Comparison of ENCODE assay signal across 37 cellular contexts in the genomic region with DNA sequence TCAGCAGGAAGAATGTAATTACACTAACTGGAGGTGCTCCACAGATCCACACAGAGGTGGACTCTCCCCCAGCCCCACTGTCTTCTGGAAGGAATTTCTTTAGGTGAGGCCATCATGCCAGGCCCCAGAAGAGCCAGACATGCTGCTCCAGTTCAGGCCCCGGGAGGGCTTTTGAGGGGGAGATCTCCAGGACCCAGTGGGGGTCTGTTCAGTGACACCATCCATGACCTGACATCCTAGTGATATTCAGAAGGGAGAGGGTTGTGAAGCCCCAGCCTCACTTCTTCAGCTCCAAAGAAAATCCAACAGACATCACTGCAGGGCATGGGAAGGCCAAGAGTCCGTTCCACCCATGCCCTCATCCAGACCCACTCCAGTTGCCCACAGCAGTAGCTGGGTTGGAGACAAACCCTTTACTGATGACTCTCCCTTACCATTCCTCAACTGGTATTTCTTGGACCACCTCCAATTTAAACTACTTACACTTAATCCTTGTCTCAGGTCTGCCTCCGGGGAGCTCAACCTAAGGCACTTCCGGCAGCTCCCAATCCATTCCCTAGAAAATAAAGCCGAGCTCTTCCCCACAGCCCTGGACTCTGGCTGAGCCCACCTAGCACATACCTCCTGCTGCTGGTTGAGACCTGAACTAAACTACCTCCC. TPM values are rescaled to one million over a fixed set of nuclear protein-coding genes. Genes with fewer than 3 reads are reported as not detected.
"Had no signal": no experiment of that assay in that cellular context is flagged by ENCODE, and none has a peak within 500 bp of the region (broad histone marks: within the 10 kb centered on the region; RNA-seq: fewer than 3 reads in every experiment).

No MANE protein-coding gene starts in this region.

- ATAC-seq: activated naive CD4-positive, alpha-beta T cell treated with anti-CD3 and anti-CD28 coated beads, Interleukin-2, amount 50 U/mL, for 72 hours; foreskin keratinocyte; heart left ventricle; left colon; naive thymus-derived CD4-positive, alpha-beta T cell; stimulated activated memory B cell treated with anti-CD40 and anti-IgM and Interleukin-4, amounts not matched to agents 10 μg/mL and 1 μg/mL and 100 μg/mL, for 72 hours had no signal

- H3K27ac Mint-ChIP-seq: activated naive CD4-positive, alpha-beta T cell treated with anti-CD3 and anti-CD28 coated beads, Interleukin-2, amount 50 U/mL, for 72 hours; activated T-helper 1 cell treated with anti-CD3 and anti-CD28 coated beads, Interleukin-12 subunit alpha, Interleukin-12 subunit beta, Interleukin-2, Interleukin-4 antibody, amounts not matched to agents 30 ng/mL and 10 ng/mL and 1 ng/mL, durations not matched to agents 14 hours and 24 hours and 36 hours; immature natural killer cell; stimulated activated memory B cell treated with anti-CD40 and anti-IgM and Interleukin-4, amounts not matched to agents 10 μg/mL and 1 μg/mL and 100 μg/mL, for 72 hours had no signal

- H3K27me3 ChIP-seq: cardiac muscle cell, colonic mucosa, dorsolateral prefrontal cortex, foreskin keratinocyte, right atrium auricular region, thyroid gland, upper lobe of left lung had no signal

- H3K27me3 Mint-ChIP-seq: brain had no signal

- H3K27ac ChIP-seq: cardiac muscle cell, colonic mucosa, dorsolateral prefrontal cortex, foreskin keratinocyte, heart left ventricle, right atrium auricular region, stomach, thyroid gland, upper lobe of left lung, VCaP had no signal

- H3K4me3 Mint-ChIP-seq: activated T-helper 1 cell treated with anti-CD3 and anti-CD28 coated beads, Interleukin-12 subunit alpha, Interleukin-12 subunit beta, Interleukin-2, Interleukin-4 antibody, amounts not matched to agents 30 ng/mL and 10 ng/mL and 1 ng/mL, durations not matched to agents 14 hours and 24 hours and 36 hours; brain; immature natural killer cell; naive thymus-derived CD4-positive, alpha-beta T cell; stimulated activated memory B cell treated with anti-CD40 and anti-IgM and Interleukin-4, amounts not matched to agents 10 μg/mL and 1 μg/mL and 100 μg/mL, for 72 hours had no signal

- H3K9me3 Mint-ChIP-seq: activated T-helper 1 cell treated with anti-CD3 and anti-CD28 coated beads, Interleukin-12 subunit alpha, Interleukin-12 subunit beta, Interleukin-2, Interleukin-4 antibody, amounts not matched to agents 30 ng/mL and 10 ng/mL and 1 ng/mL, durations not matched to agents 14 hours and 24 hours and 36 hours; brain; immature natural killer cell had no signal

- H3K36me3 ChIP-seq: cardiac muscle cell, colonic mucosa, heart left ventricle, right atrium auricular region, stomach, thyroid gland, upper lobe of left lung had no signal

- H3K36me3 Mint-ChIP-seq: activated naive CD4-positive, alpha-beta T cell treated with anti-CD3 and anti-CD28 coated beads, Interleukin-2, amount 50 U/mL, for 72 hours; brain; immature natural killer cell; naive thymus-derived CD4-positive, alpha-beta T cell; stimulated activated memory B cell treated with anti-CD40 and anti-IgM and Interleukin-4, amounts not matched to agents 10 μg/mL and 1 μg/mL and 100 μg/mL, for 72 hours had no signal

- H3K4me2 ChIP-seq: smooth muscle cell had no signal

- H3K4me3 ChIP-seq: cardiac muscle cell, colonic mucosa, dorsolateral prefrontal cortex, heart left ventricle, right atrium auricular region, smooth muscle cell, stomach, thyroid gland, upper lobe of left lung had no signal

- DNase-seq: activated CD4-positive, alpha-beta T cell treated with anti-CD3 and anti-CD28 coated beads for 4 hours; activated CD4-positive, alpha-beta T cell treated with anti-CD3 and anti-CD28 coated beads, Interleukin-2, amount 50 U/mL, for 48 hours; activated CD8-positive, alpha-beta memory T cell treated with anti-CD3 and anti-CD28 coated beads for 24 hours; activated naive CD4-positive, alpha-beta T cell; cerebellar nuclear complex; colonic mucosa; dorsolateral prefrontal cortex; effector memory CD4-positive, alpha-beta T cell; foreskin keratinocyte; heart left ventricle; hypothalamus; immature natural killer cell; kidney; left colon; midbrain; naive thymus-derived CD4-positive, alpha-beta T cell; occipital lobe; stimulated activated CD4-positive, alpha-beta T cell treated with anti-CD3 and anti-CD28 coated beads, Interleukin-1b, Interleukin-23, amount 100 ng/mL, for 48 hours; stimulated activated CD4-positive, alpha-beta T cell treated with anti-CD3 and anti-CD28 coated beads, Interleukin-4, amount 100 ng/mL, for 4 hours; stimulated activated CD8-positive, alpha-beta memory T cell treated with anti-CD3 and anti-CD28 coated beads, Interleukin-4, amount 100 ng/mL, for 48 hours; stomach; thyroid gland; upper lobe of left lung had no signal

- H3K4me1 Mint-ChIP-seq: brain; immature natural killer cell; naive thymus-derived CD4-positive, alpha-beta T cell; stimulated activated memory B cell treated with anti-CD40 and anti-IgM and Interleukin-4, amounts not matched to agents 10 μg/mL and 1 μg/mL and 100 μg/mL, for 72 hours had no signal

- H3K4me1 ChIP-seq: colonic mucosa, foreskin keratinocyte, heart left ventricle, right atrium auricular region, stomach, thyroid gland, upper lobe of left lung had no signal

- H3K9me3 ChIP-seq: colonic mucosa, heart left ventricle, right atrium auricular region, stomach, thyroid gland, upper lobe of left lung had no signal

RNA-seq across cellular contexts. Expression of gene CSMD2, which starts 39.2 kb away (rescaled TPM):
- total RNA-seq: activated naive CD4-positive, alpha-beta T cell treated with anti-CD3 and anti-CD28 coated beads, Interleukin-2, amount 50 U/mL, for 72 hours; activated T-helper 1 cell treated with anti-CD3 and anti-CD28 coated beads, Interleukin-12 subunit alpha, Interleukin-12 subunit beta, Interleukin-2, Interleukin-4 antibody, amounts not matched to agents 30 ng/mL and 10 ng/mL and 1 ng/mL, durations not matched to agents 14 hours and 24 hours and 36 hours; endothelial cell of umbilical vein; naive thymus-derived CD4-positive, alpha-beta T cell; T-helper 1 cell treated with Interleukin-12 subunit alpha and Interleukin-12 subunit beta and Interleukin-4 antibody, amounts not matched to agents 30 ng/mL and 1 ng/mL, for 36 hours had no signal
- polyA plus RNA-seq: cardiac muscle cell, immature natural killer cell, liver had no signal

RNA-seq across cellular contexts. Expression of gene C1orf94, which starts 50.9 kb away (rescaled TPM):
- total RNA-seq: activated naive CD4-positive, alpha-beta T cell treated with anti-CD3 and anti-CD28 coated beads, Interleukin-2, amount 50 U/mL, for 72 hours; activated T-helper 1 cell treated with anti-CD3 and anti-CD28 coated beads, Interleukin-12 subunit alpha, Interleukin-12 subunit beta, Interleukin-2, Interleukin-4 antibody, amounts not matched to agents 30 ng/mL and 10 ng/mL and 1 ng/mL, durations not matched to agents 14 hours and 24 hours and 36 hours; cardiac muscle cell; colonic mucosa; endothelial cell of umbilical vein; foreskin keratinocyte; heart left ventricle; kidney; liver; naive thymus-derived CD4-positive, alpha-beta T cell; pulmonary artery endothelial cell; right atrium auricular region; smooth muscle cell; stomach; T-helper 1 cell treated with Interleukin-12 subunit alpha and Interleukin-12 subunit beta and Interleukin-4 antibody, amounts not matched to agents 30 ng/mL and 1 ng/mL, for 36 hours; thyroid gland; upper lobe of left lung had no signal
- polyA plus RNA-seq: cardiac muscle cell; endothelial cell of umbilical vein; esophagus; foreskin keratinocyte; heart left ventricle; immature natural killer cell; liver; naive thymus-derived CD4-positive, alpha-beta T cell; neural cell; smooth muscle cell; stomach had no signal
